ENCODE assay signal across 1 cellular context in the genomic region with DNA sequence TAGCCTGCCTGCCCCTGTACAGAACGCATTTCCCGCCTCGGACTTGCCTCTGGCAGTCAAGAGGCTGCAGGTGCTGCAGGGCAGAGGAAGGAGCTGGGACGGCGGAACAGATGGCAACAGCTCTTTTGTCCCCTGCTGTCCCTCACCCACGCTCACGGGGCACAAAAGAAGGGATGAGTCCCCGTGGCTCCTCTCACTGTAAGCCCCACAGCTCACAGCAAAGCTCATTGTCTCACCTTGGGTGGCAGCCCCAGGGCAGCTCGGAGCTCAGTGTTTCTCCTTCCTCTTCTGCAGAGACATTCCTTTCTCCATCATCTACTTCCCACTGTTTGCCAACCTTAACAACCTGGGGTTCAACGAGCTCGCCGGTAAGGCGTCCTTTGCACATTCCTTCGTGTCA.
TF ChIP-seq lines count a peak whose summit lies in the region.

No MANE protein-coding gene starts in this region.

TF ChIP-seq in HepG2, 621 proteins besides CTCF, POLR2A, EP300 and RAD21:
- TF ChIP-seq, protein P1, sequence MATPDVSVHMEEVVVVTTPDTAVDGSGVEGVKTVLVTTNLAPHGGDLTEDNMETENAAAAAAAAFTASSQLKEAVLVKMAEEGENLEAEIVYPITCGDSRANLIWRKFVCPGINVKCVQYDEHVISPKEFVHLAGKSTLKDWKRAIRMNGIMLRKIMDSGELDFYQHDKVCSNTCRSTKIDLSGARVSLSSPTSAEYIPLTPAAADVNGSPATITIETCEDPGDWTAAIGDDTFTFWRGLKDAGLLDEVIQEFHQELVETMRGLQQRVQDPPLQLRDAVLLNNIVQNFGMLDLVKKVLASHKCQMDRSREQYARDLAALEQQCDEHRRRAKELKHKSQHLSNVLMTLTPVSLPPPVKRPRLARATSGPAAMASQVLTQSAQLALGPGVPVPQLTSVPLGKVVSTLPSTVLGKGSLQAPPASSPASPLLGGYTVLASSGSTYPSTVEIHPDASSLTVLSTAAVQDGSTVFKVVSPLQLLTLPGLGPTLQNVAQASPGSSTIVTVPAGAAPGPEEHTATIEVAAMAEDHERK (CRISPR knock-in tag; IDR thresholded peaks at IDR 0.05; ENCODE audit: low read depth) = no peak
- TF ChIP-seq IRF2 (CRISPR knock-in tag; IDR thresholded peaks at IDR 0.05) (no peak), ZNF879 (CRISPR knock-in tag; IDR thresholded peaks at IDR 0.05) (no peak), ONECUT2 (CRISPR knock-in tag; IDR thresholded peaks at IDR 0.05) (no peak), HES4 (CRISPR knock-in tag; IDR thresholded peaks at IDR 0.05; ENCODE audit: borderline replicate concordance) (no peak)
